Comparison of ENCODE assay signal across 15 cellular contexts in genomic region chr4:646460-646859, GRCh38. TPM values are rescaled to one million over a fixed set of nuclear protein-coding genes. Genes with fewer than 3 reads are reported as not detected.
DNase-seq lines count a peak whose midpoint lies in the region; ATAC-seq and TF ChIP-seq lines count a peak whose summit lies in the region.
"Had no signal": no experiment of that assay in that cellular context is flagged by ENCODE, and none has a peak within 500 bp of the region (broad histone marks: within the 10 kb centered on the region; RNA-seq: fewer than 3 reads in every experiment).

No MANE protein-coding gene starts in this region.

- H3K4me3 Mint-ChIP-seq in naive thymus-derived CD8-positive, alpha-beta T cell = peak overlapping the region; percentile 69 to 89 (median 76)
- H3K4me3 Mint-ChIP-seq: B cell had no signal

- H3K4me1 ChIP-seq in RWPE2 (ENCODE audit: insufficient read depth, poor library complexity, severe bottlenecking) = no peaks in the 10 kb centered on the region
- H3K4me1 ChIP-seq: HAP-1 had no signal

- peak; percentile 91 for TF ChIP-seq CTCF in 22Rv1 (IDR thresholded peaks at IDR 0.05)
- no peak for TF ChIP-seq CTCF in RWPE2 (IDR thresholded peaks at IDR 0.05; ENCODE audit: poor library complexity, severe bottlenecking)

- H3K36me3 ChIP-seq in RWPE2 (ENCODE audit: low read depth) = no peaks in the 10 kb centered on the region
- H3K36me3 ChIP-seq: HAP-1, stomach had no signal

- POLR2A ChIA-PET in naive thymus-derived CD8-positive, alpha-beta T cell (lab: Charles Lee) = no interaction called here

- peaks cover 2% of the 10 kb centered on the region for H3K9me3 ChIP-seq in RWPE2 (ENCODE audit: severe bottlenecking)
- H3K9me3 ChIP-seq: HAP-1 had no signal

- H3K27me3 Mint-ChIP-seq in naive thymus-derived CD8-positive, alpha-beta T cell = peaks cover 5 to 28% (median 13%) of the 10 kb centered on the region in 5 donors

- H3K27ac ChIP-seq in 22Rv1 (peak overlapping the region; percentile 48), RWPE2 (ENCODE audit: poor library complexity, severe bottlenecking) (no peak overlapping the region)
- H3K27ac ChIP-seq: stomach had no signal

- peaks cover 0 to 11% (median 4%) of the 10 kb centered on the region in 9 donors for H3K9me3 Mint-ChIP-seq in naive thymus-derived CD8-positive, alpha-beta T cell

- H3K4me1 Mint-ChIP-seq in naive thymus-derived CD8-positive, alpha-beta T cell = peaks cover 0 to 7% (median 2%) of the 10 kb centered on the region in 4 donors
- H3K4me1 Mint-ChIP-seq: B cell had no signal

- ATAC-seq in RWPE2 (ENCODE audit: low read depth) = no peak
- ATAC-seq in naive thymus-derived CD8-positive, alpha-beta T cell = peak; percentile 44 to 52
- ATAC-seq in GM21515 (IDR thresholded peaks at IDR 0.05; ENCODE audit: unreplicated experiment) = no peak
- no peak for ATAC-seq in HG03045 (IDR thresholded peaks at IDR 0.05; ENCODE audit: unreplicated experiment)
- ATAC-seq: esophagus mucosa, PC-3 had no signal

- H3K27me3 ChIP-seq in RWPE2 (ENCODE audit: insufficient read depth, poor library complexity, severe bottlenecking) = peaks cover 7% of the 10 kb centered on the region

- DNase-seq in RWPE2 (ENCODE audit: low spot score) (peak; percentile 34), kidney glomerular epithelial cell (lab: John Stamatoyannopoulos, UW) (no peak), middle frontal gyrus (ENCODE audit: extremely low spot score, low spot score) (no peak)
- peak; percentile 15 for DNase-seq in activated T-helper 9 cell treated with anti-CD3 and anti-CD28 coated beads, Interleukin-2, amount 50 U/mL, for 16 hours (ENCODE audit: low read depth)
- DNase-seq in naive thymus-derived CD8-positive, alpha-beta T cell = no peak
- DNase-seq: GDM1, NCI-H446 treated with DMSO at 0.1 percent for 48 hours, PC-3, stomach had no signal

- peak overlapping the region in 4 of 10 donors; percentile 12 to 73 (median 64) for H3K27ac Mint-ChIP-seq in naive thymus-derived CD8-positive, alpha-beta T cell
- H3K27ac Mint-ChIP-seq: B cell had no signal

- H3K36me3 Mint-ChIP-seq in naive thymus-derived CD8-positive, alpha-beta T cell = peaks cover 0 to 5% (median 0%) of the 10 kb centered on the region in 3 donors

- H3K4me3 ChIP-seq in RWPE2 (ENCODE audit: severe bottlenecking) = no peak overlapping the region
- H3K4me3 ChIP-seq: HAP-1, stomach had no signal

RNA-seq across cellular contexts. Expression of gene PDE6B, which starts 21.1 kb away (rescaled TPM):
- 10 to 100 TPM; 20.7 to 24.7 TPM for total RNA-seq in naive thymus-derived CD8-positive, alpha-beta T cell
- 10 to 100 TPM; 21.5 to 26.3 (median 25.4) TPM for polyA plus RNA-seq in naive thymus-derived CD8-positive, alpha-beta T cell
- total RNA-seq: PC-3 had no signal

RNA-seq across cellular contexts. Expression of gene ATP5ME, which starts 27.6 kb away (rescaled TPM):
- 100 to 1,000 TPM; 146 to 155 TPM for total RNA-seq in naive thymus-derived CD8-positive, alpha-beta T cell
- polyA plus RNA-seq in naive thymus-derived CD8-positive, alpha-beta T cell = 100 to 1,000 TPM; 420 to 468 (median 462) TPM

RNA-seq across cellular contexts. Expression of gene MYL5, which starts 27.9 kb away (rescaled TPM):
- total RNA-seq in naive thymus-derived CD8-positive, alpha-beta T cell = 10 to 100 TPM; 34.9 to 35.6 TPM
- 10 to 100 TPM in 1 of 3 donors, 1 to 10 TPM in 2; 3.1 to 13.9 (median 7.5) TPM for polyA plus RNA-seq in naive thymus-derived CD8-positive, alpha-beta T cell

RNA-seq across cellular contexts. Expression of gene SLC49A3, which starts 42.5 kb away (rescaled TPM):
- total RNA-seq in naive thymus-derived CD8-positive, alpha-beta T cell = 1 to 10 TPM; 2.0 to 3.7 TPM
- under 1 TPM in 2 of 3 donors, not detected in 1; 0.30 to 0.38 TPM for polyA plus RNA-seq in naive thymus-derived CD8-positive, alpha-beta T cell
- total RNA-seq: PC-3 had no signal

RNA-seq across cellular contexts. Expression of gene PCGF3, which starts 59.2 kb away (rescaled TPM):
- 10 to 100 TPM; 45.6 to 49.3 TPM for total RNA-seq in naive thymus-derived CD8-positive, alpha-beta T cell
- 1 to 10 TPM; 3.4 to 4.4 (median 3.9) TPM for polyA plus RNA-seq in naive thymus-derived CD8-positive, alpha-beta T cell

Comparison
In these comparisons a context has a peak if more than half of its experiments do, and no peak if none do; other contexts are left out.
1. ATAC-seq: peak in naive thymus-derived CD8-positive, alpha-beta T cell (2 of 2); none in RWPE2 (single experiment), GM21515 (single experiment) and HG03045 (single experiment).
2. DNase-seq: peak in RWPE2 (single experiment) and activated T-helper 9 cell treated with anti-CD3 and anti-CD28 coated beads, Interleukin-2, amount 50 U/mL, for 16 hours (single experiment); none in naive thymus-derived CD8-positive, alpha-beta T cell (0 of 10), kidney glomerular epithelial cell (single experiment) and middle frontal gyrus (single experiment).